Comparison of ENCODE assay signal across 1 cellular context in the genomic region with DNA sequence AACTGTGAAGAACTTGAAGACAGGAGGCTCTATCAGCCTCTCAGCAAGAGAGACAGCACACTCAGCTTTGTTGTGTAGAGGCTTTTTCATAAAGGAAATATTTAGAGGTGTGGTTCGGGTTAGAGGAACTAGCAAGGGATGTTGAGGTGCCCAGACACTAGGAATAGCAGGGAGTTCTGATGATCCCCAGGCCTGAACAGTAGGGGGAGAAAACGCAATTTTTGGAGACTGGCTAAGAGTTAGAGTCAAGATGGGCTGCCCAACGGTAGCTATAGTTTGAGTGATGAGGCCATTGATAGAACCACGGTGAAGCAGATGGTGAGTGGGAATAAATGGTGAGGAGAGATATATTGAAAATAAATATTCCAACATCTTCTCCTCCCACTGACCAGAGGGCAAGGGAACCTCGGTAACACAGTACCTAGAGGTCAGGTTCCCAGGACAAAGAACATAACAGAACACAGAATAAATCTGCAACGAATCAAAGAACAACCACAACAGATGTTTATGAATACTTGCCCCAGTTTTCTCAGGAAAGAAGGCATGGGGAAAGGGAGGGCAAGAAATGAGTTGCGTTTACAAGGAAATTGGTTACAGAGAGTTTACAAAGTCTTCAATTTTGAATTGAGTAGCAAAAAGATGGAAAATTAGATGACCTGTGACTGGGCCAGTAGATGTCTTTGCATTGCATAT.
TF ChIP-seq lines count a peak whose summit lies in the region.

No MANE protein-coding gene starts in this region.

TF ChIP-seq in GM23338, 12 proteins besides CTCF, POLR2A, EP300 and RAD21 (continued from another document):
- TF ChIP-seq ZNF462 (CRISPR knock-in tag; IDR thresholded peaks at IDR 0.05) (no peak), JUNB (IDR thresholded peaks at IDR 0.05; ENCODE audit: unreplicated experiment) (no peak), POLR2AphosphoS5 (IDR thresholded peaks at IDR 0.05; ENCODE audit: low read depth) (no peak), ZNF114 (CRISPR knock-in tag; IDR thresholded peaks at IDR 0.05) (no peak), STAT1 (IDR thresholded peaks at IDR 0.05; ENCODE audit: unreplicated experiment) (no peak), ETS1 (IDR thresholded peaks at IDR 0.05) (no peak), CREB1 (CRISPR knock-in tag; IDR thresholded peaks at IDR 0.05; ENCODE audit: low read depth) (no peak), ZNF331 (CRISPR knock-in tag; IDR thresholded peaks at IDR 0.05; ENCODE audit: low read depth) (no peak)
